ENCODE assay signal across 7 cellular contexts in genomic region chr17:77400445-77400870, GRCh38.
DNase-seq lines count a peak whose midpoint lies in the region; ATAC-seq and TF ChIP-seq lines count a peak whose summit lies in the region.

No MANE protein-coding gene starts in this region.

- no peaks in the 10 kb centered on the region for H3K27me3 ChIP-seq in H9 (ENCODE audit: insufficient read depth, low read length)

- no peaks in the 10 kb centered on the region for H3K9me3 ChIP-seq in H9 (ENCODE audit: control insufficient read depth, low read depth, low read length)
- H3K9me3 ChIP-seq in SK-N-MC (ENCODE audit: low read depth, low read length), result no peaks in the 10 kb centered on the region

- peak; percentile 57; the same call in 2 of the 3 replicates for TF ChIP-seq CTCF in H9 (conservative IDR thresholded peaks at IDR 0.05)

- H3K4me1 Mint-ChIP-seq in H9, result peaks cover 12 to 22% of the 10 kb centered on the region in 2 experiments
- peaks cover 84% of the 10 kb centered on the region for H3K4me1 Mint-ChIP-seq in activated naive CD4-positive, alpha-beta T cell treated with anti-CD3 and anti-CD28 coated beads for 36 hours (ENCODE audit: low read depth)

- no peak overlapping the region for H2BK12ac ChIP-seq in H9 (ENCODE audit: insufficient read length, low read depth, low read length)

- no peak overlapping the region for H3K18ac ChIP-seq in H9 (ENCODE audit: insufficient read length, low read depth, low read length)

- H2BK15ac ChIP-seq in H9 (ENCODE audit: low read depth, low read length), result no peak overlapping the region

- H2AFZ ChIP-seq in H9 (ENCODE audit: low read length), result no peak overlapping the region

- H3K27ac Mint-ChIP-seq in H9, result peak overlapping the region in 2 of 3 experiments; percentile 47 to 82; a peak in 2 of 7 replicates
- peak overlapping the region; percentile 95 for H3K27ac Mint-ChIP-seq in activated naive CD4-positive, alpha-beta T cell treated with anti-CD3 and anti-CD28 coated beads for 36 hours

- no peaks in the 10 kb centered on the region for H3K9me3 Mint-ChIP-seq in H9
- no peaks in the 10 kb centered on the region for H3K9me3 Mint-ChIP-seq in activated naive CD4-positive, alpha-beta T cell treated with anti-CD3 and anti-CD28 coated beads for 36 hours

- peaks cover 13% of the 10 kb centered on the region; the same call in 1 of the 2 replicates for H3K36me3 ChIP-seq in SK-N-MC (ENCODE audit: insufficient read depth, low read length)

- H3K79me1 ChIP-seq in H9 (ENCODE audit: insufficient read depth, low read depth, low read length, poor library complexity, severe bottlenecking), result no peaks in the 10 kb centered on the region

- no peak overlapping the region for H3K4me2 ChIP-seq in H9 (ENCODE audit: insufficient read depth, insufficient read length, low read length)

- no peak overlapping the region for H2BK120ac ChIP-seq in H9 (ENCODE audit: low read depth, low read length, poor library complexity, severe bottlenecking)

- no peak overlapping the region; a peak in 1 of 5 replicates for H3K4me3 Mint-ChIP-seq in H9
- peak overlapping the region; percentile 74 for H3K4me3 Mint-ChIP-seq in activated naive CD4-positive, alpha-beta T cell treated with anti-CD3 and anti-CD28 coated beads for 36 hours

- H3K23ac ChIP-seq in H9 (ENCODE audit: insufficient read length, low read depth, low read length), result no peak overlapping the region

- H3K9ac ChIP-seq in H9 (ENCODE audit: extremely low read depth, insufficient read length, low read length) (no peak overlapping the region), SK-N-MC (ENCODE audit: insufficient read length) (peak overlapping the region; percentile 20)

- H3K79me2 ChIP-seq in H9 (ENCODE audit: insufficient read depth, low read length), result peaks cover 8% of the 10 kb centered on the region; the same call in 1 of the 2 replicates

- no peak overlapping the region for H4K8ac ChIP-seq in H9 (replicated peaks; ENCODE audit: insufficient read length, low read depth, low read length)

- DNase-seq in H9, result peak; percentile 81
- no peak for DNase-seq in SK-N-MC (ENCODE audit: low read depth, low spot score)
- peak; percentile 92 for DNase-seq in activated naive CD4-positive, alpha-beta T cell treated with anti-CD3 and anti-CD28 coated beads for 36 hours
- peak; percentile 87 for DNase-seq in islet precursor cell
- peak; percentile 54 for DNase-seq in stimulated activated CD8-positive, alpha-beta memory T cell treated with anti-CD3 and anti-CD28 coated beads, Interleukin-12 subunit alpha, Interleukin-12 subunit beta, amount 100 ng/mL, for 24 hours (ENCODE audit: extremely low read depth)
- no peak for DNase-seq in SHP77 treated with DMSO at 0.1 percent for 48 hours (lab: John Stamatoyannopoulos, UW)

- ATAC-seq in GM19463 (IDR thresholded peaks at IDR 0.05; ENCODE audit: unreplicated experiment), result no peak

- no CpG with 5 or more reads among the region's 8 CpGs for WGBS in H9 (ENCODE audit: extremely low coverage, insufficient read length, low lambda C conversion rate)

- H4K5ac ChIP-seq in H9 (ENCODE audit: insufficient read length, low read depth, low read length), result no peak overlapping the region

- no peaks in the 10 kb centered on the region for H3K23me2 ChIP-seq in H9 (ENCODE audit: insufficient read length, low read depth, low read length, poor library complexity, severe bottlenecking)

- peaks cover 10 to 25% (median 21%) of the 10 kb centered on the region in 3 experiments for H3K36me3 Mint-ChIP-seq in H9 (ENCODE audit: insufficient read depth in 1 of 3, low read depth in 3 of 3)
- H3K36me3 Mint-ChIP-seq in activated naive CD4-positive, alpha-beta T cell treated with anti-CD3 and anti-CD28 coated beads for 36 hours (ENCODE audit: low read depth), result peaks cover 5% of the 10 kb centered on the region

- no peaks in the 10 kb centered on the region for H3K4me1 ChIP-seq in H9 (ENCODE audit: insufficient read depth, low read length)

- H2AK5ac ChIP-seq in H9 (ENCODE audit: insufficient read length, low read length), result no peak overlapping the region

- H3K14ac ChIP-seq in H9 (ENCODE audit: insufficient read depth, low read length), result no peak overlapping the region

- no peak overlapping the region for H3T11ph ChIP-seq in H9 (ENCODE audit: low read length)

- H3K27me3 Mint-ChIP-seq in H9 (ENCODE audit: low read depth), result no peaks in the 10 kb centered on the region
- no peaks in the 10 kb centered on the region for H3K27me3 Mint-ChIP-seq in activated naive CD4-positive, alpha-beta T cell treated with anti-CD3 and anti-CD28 coated beads for 36 hours (ENCODE audit: low read depth)

- intact Hi-C loops in activated naive CD4-positive, alpha-beta T cell treated with anti-CD3 and anti-CD28 coated beads for 36 hours (cut with micrococcal nuclease), result loop anchor here (1.0 to 10.0 kb wide), 5 partner anchors 41 to 340 kb away; no protein-coding TSS in a partner anchor

- no peak overlapping the region for H3K56ac ChIP-seq in H9 (ENCODE audit: insufficient read length, low read depth, low read length)

- no peak overlapping the region for H2BK20ac ChIP-seq in H9 (ENCODE audit: low read depth, low read length, poor library complexity, severe bottlenecking)

- H3K27ac ChIP-seq in H9 (ENCODE audit: insufficient read length, low read depth, low read length) (no peak overlapping the region), SK-N-MC (0 out of 2 replicates have a peak overlapping the region, but pooled peaks have one; percentile 31)

- H4K20me1 ChIP-seq in H9 (ENCODE audit: control insufficient read depth, insufficient read depth, insufficient read length), result no peaks in the 10 kb centered on the region

- no peak overlapping the region for H2BK5ac ChIP-seq in H9 (ENCODE audit: insufficient read length, low read length)

- no peak overlapping the region for H4K91ac ChIP-seq in H9 (ENCODE audit: insufficient read length, low read depth, low read length)

- no peak overlapping the region for H3K4me3 ChIP-seq in SK-N-MC

- H3K4ac ChIP-seq in H9 (ENCODE audit: low read depth, low read length), result no peak overlapping the region

- CTCF ChIA-PET in activated naive CD4-positive, alpha-beta T cell treated with anti-CD3 and anti-CD28 coated beads for 36 hours (lab: Charles Lee), result interaction anchor here (0.6 to 3.3 kb wide), 46 partner anchors 10 to 730 kb away, joined by 3 to 47 read pairs (median 6); partner anchors contain the start of gene TMC8

Comparison
In these comparisons a context has a peak if more than half of its experiments do, and no peak if none do; other contexts are left out.
1. DNase-seq: peak in H9 (single experiment), activated naive CD4-positive, alpha-beta T cell treated with anti-CD3 and anti-CD28 coated beads for 36 hours (single experiment), islet precursor cell (single experiment) and stimulated activated CD8-positive, alpha-beta memory T cell treated with anti-CD3 and anti-CD28 coated beads, Interleukin-12 subunit alpha, Interleukin-12 subunit beta, amount 100 ng/mL, for 24 hours (single experiment); none in SK-N-MC (single experiment) and SHP77 treated with DMSO at 0.1 percent for 48 hours (single experiment).